9 cellular contexts compared by ENCODE assay signal in genomic region chr10:86034710-86035109, GRCh38.
"Had no signal": no experiment of that assay in that cellular context is flagged by ENCODE, and none has a peak within 500 bp of the region (broad histone marks: within the 10 kb centered on the region; RNA-seq: fewer than 3 reads in every experiment).

No MANE protein-coding gene starts in this region.

- H3K4me1 ChIP-seq: HAP-1 had no signal

- H3K27ac Mint-ChIP-seq: GM23338, H9, HFFc6 had no signal

- H3K4me3 ChIP-seq: GM23248, GM23338, HAP-1 had no signal

- H3K27ac ChIP-seq: GM23248 had no signal

- ATAC-seq: GM23338, HCT116 had no signal

- H3K9me3 ChIP-seq: HAP-1 had no signal

- H3K4me3 Mint-ChIP-seq: GM23338, H9, HFFc6 had no signal

- H3K4me1 Mint-ChIP-seq: GM23338, H9 had no signal

- DNase-seq: GM23248, GOT3, H7, H9, HCEC 1CT, HFFc6 had no signal

- H3K36me3 ChIP-seq: HAP-1 had no signal
